11 cellular contexts compared by ENCODE assay signal in the genomic region with DNA sequence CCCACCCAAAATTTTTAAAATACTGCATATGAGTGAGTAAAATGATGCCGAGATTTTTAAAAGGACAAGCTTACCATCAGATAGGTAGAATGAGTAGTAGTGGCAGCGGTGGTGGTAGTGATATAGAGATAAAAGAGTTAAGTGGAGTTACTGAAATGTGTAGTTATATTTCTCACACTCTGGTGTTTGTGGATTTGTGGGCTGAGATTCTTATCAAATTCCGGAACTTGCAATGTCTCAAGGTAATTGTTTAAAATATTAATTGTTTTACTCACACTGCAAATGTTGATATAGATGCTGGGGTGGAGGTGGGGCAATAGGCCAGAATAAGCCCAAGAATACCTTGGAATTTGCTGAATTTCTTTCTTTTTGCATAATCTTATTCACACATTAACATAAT. TPM values are rescaled to one million over a fixed set of nuclear protein-coding genes. Genes with fewer than 3 reads are reported as not detected.
A peak's percentile ranks its signal among the peaks of the same experiment; 100 is the strongest.
DNase-seq lines count a peak whose midpoint lies in the region; ATAC-seq, FAIRE-seq and TF ChIP-seq lines count a peak whose summit lies in the region.
"Had no signal": no experiment of that assay in that cellular context is flagged by ENCODE, and none has a peak within 500 bp of the region (broad histone marks: within the 10 kb centered on the region; RNA-seq: fewer than 3 reads in every experiment).

No MANE protein-coding gene starts in this region.

- FAIRE-seq in H54 (lab: Jason Lieb, UNC) = no peak

- no peaks in the 10 kb centered on the region for H3K4me1 ChIP-seq in gastrocnemius medialis
- H3K4me1 ChIP-seq: uterus had no signal

- no peak for TF ChIP-seq CTCF in gastrocnemius medialis (IDR thresholded peaks at IDR 0.05 in 4 of 5, conservative IDR thresholded peaks at IDR 0.05 in 1 of 5)

- peak overlapping the region; percentile 32 for H3K27ac Mint-ChIP-seq in activated naive CD8-positive, alpha-beta T cell treated with anti-CD3 and anti-CD28 coated beads for 36 hours

- H3K36me3 Mint-ChIP-seq in activated naive CD8-positive, alpha-beta T cell treated with anti-CD3 and anti-CD28 coated beads for 36 hours = no peaks in the 10 kb centered on the region

- no peaks in the 10 kb centered on the region for H3K9me3 Mint-ChIP-seq in activated naive CD8-positive, alpha-beta T cell treated with anti-CD3 and anti-CD28 coated beads for 36 hours

- TF ChIP-seq POLR2A in gastrocnemius medialis (IDR thresholded peaks at IDR 0.05) = no peak
- TF ChIP-seq POLR2A in H54 (IDR thresholded peaks at IDR 0.05; ENCODE audit: low read depth, low read length) = no peak

- H3K4me1 Mint-ChIP-seq in activated naive CD8-positive, alpha-beta T cell treated with anti-CD3 and anti-CD28 coated beads for 36 hours = peaks cover 24% of the 10 kb centered on the region

- no peaks in the 10 kb centered on the region for H3K27me3 ChIP-seq in gastrocnemius medialis
- H3K27me3 ChIP-seq: uterus had no signal

- in situ Hi-C loops in gastrocnemius medialis (cut with MboI; ENCODE audit: low sequenced_read_pairs in 4 of 4) = loop anchor here in 1 of 4 donors (10.0 kb wide), 1 partner anchor 352 kb away; no protein-coding TSS in a partner anchor

- H3K27ac ChIP-seq in gastrocnemius medialis = no peak overlapping the region
- H3K27ac ChIP-seq: uterus had no signal

- no peak for DNase-seq in activated naive CD8-positive, alpha-beta T cell treated with anti-CD3 and anti-CD28 coated beads for 36 hours
- DNase-seq in NCI-H2081 (lab: John Stamatoyannopoulos, UW) (no peak), gastrocnemius medialis (no peak), H4 (ENCODE audit: low spot score) (no peak), H54 (ENCODE audit: insufficient read length, low spot score) (no peak)
- DNase-seq: occipital lobe, uterus had no signal

- H3K9me3 ChIP-seq in gastrocnemius medialis = no peaks in the 10 kb centered on the region
- H3K9me3 ChIP-seq: uterus had no signal

- no peaks in the 10 kb centered on the region for H3K36me3 ChIP-seq in gastrocnemius medialis
- H3K36me3 ChIP-seq: uterus had no signal

- H3K27me3 Mint-ChIP-seq in activated naive CD8-positive, alpha-beta T cell treated with anti-CD3 and anti-CD28 coated beads for 36 hours = peaks cover 3% of the 10 kb centered on the region

- no peak overlapping the region for H3K4me3 ChIP-seq in gastrocnemius medialis
- H3K4me3 ChIP-seq: uterus had no signal

- ATAC-seq in GM18502 (IDR thresholded peaks at IDR 0.05; ENCODE audit: poor library complexity, unreplicated experiment) (peak; percentile 51), GM19468 (IDR thresholded peaks at IDR 0.05; ENCODE audit: extremely low read depth, unreplicated experiment) (peak; percentile 6), HG03432 (IDR thresholded peaks at IDR 0.05; ENCODE audit: unreplicated experiment) (peak; percentile 53), gastrocnemius medialis (no peak)
- ATAC-seq: Panc1 had no signal

- H3K4me3 Mint-ChIP-seq in activated naive CD8-positive, alpha-beta T cell treated with anti-CD3 and anti-CD28 coated beads for 36 hours = no peak overlapping the region

- intact Hi-C loops in gastrocnemius medialis (cut with DNase I; ENCODE audit: low total_unique reads) = no loop called here

RNA-seq across cellular contexts. Expression of gene SGMS1, which starts 12.8 kb away (rescaled TPM):
- total RNA-seq in activated naive CD8-positive, alpha-beta T cell treated with anti-CD3 and anti-CD28 coated beads for 36 hours = 10 to 100 TPM in 1 of 2 experiments, 1 to 10 TPM in 1; 9.8 to 11.3 TPM
- total RNA-seq in gastrocnemius medialis = 10 to 100 TPM; 17.6 to 30.7 (median 25.0) TPM
- total RNA-seq in H4 (2014; rRNA removed; shearing (Covaris generic)) = 8.2 and 13.0 TPM in 2 replicates

Comparison
In these comparisons a context has a peak if more than half of its experiments do, and no peak if none do; other contexts are left out.
1. ATAC-seq: peak in GM18502 (single experiment), GM19468 (single experiment) and HG03432 (single experiment); none in gastrocnemius medialis (0 of 2).